17 cellular contexts compared by ENCODE assay signal in genomic region chr9:36820392-36820861, GRCh38.
DNase-seq lines count a peak whose midpoint lies in the region; ATAC-seq and TF ChIP-seq lines count a peak whose summit lies in the region.
"Had no signal": no experiment of that assay in that cellular context is flagged by ENCODE, and none has a peak within 500 bp of the region (broad histone marks: within the 10 kb centered on the region; RNA-seq: fewer than 3 reads in every experiment).

No MANE protein-coding gene starts in this region.

- no peaks in the 10 kb centered on the region for H3K4me1 ChIP-seq in RWPE2 (ENCODE audit: insufficient read depth, poor library complexity, severe bottlenecking)
- H3K4me1 ChIP-seq in upper lobe of right lung = no peaks in the 10 kb centered on the region
- H3K4me1 ChIP-seq: Peyer's patch had no signal

- no peaks in the 10 kb centered on the region for H3K9me3 ChIP-seq in RWPE2 (ENCODE audit: severe bottlenecking)
- H3K9me3 ChIP-seq in upper lobe of right lung = no peaks in the 10 kb centered on the region
- H3K9me3 ChIP-seq: BE2C, Peyer's patch had no signal

- peaks cover 20% of the 10 kb centered on the region for H3K4me1 Mint-ChIP-seq in glutamatergic neuron (ENCODE audit: low read depth, unreplicated experiment)

- no peaks in the 10 kb centered on the region for H3K36me3 Mint-ChIP-seq in glutamatergic neuron (ENCODE audit: unreplicated experiment)
- H3K36me3 Mint-ChIP-seq: CD8-positive, alpha-beta memory T cell had no signal

- H3K27ac ChIP-seq in RWPE2 (ENCODE audit: poor library complexity, severe bottlenecking) (no peak overlapping the region), upper lobe of right lung (no peak overlapping the region)
- H3K27ac ChIP-seq: Peyer's patch had no signal

- peaks cover 16% of the 10 kb centered on the region for H3K27me3 Mint-ChIP-seq in glutamatergic neuron (ENCODE audit: unreplicated experiment)

- intact Hi-C loops in upper lobe of right lung (cut with DNase I) = no loop called here

- no peak overlapping the region for H3K27ac Mint-ChIP-seq in glutamatergic neuron (ENCODE audit: unreplicated experiment)
- H3K27ac Mint-ChIP-seq: CD8-positive, alpha-beta memory T cell had no signal

- H3K36me3 ChIP-seq in RWPE2 (ENCODE audit: low read depth) = no peaks in the 10 kb centered on the region
- H3K36me3 ChIP-seq in upper lobe of right lung = no peaks in the 10 kb centered on the region
- H3K36me3 ChIP-seq: BE2C, Peyer's patch had no signal

- DNase-seq in RWPE2 (ENCODE audit: low spot score) (peak; percentile 56), glutamatergic neuron (no peak), nucleus accumbens (lab: John Stamatoyannopoulos, UW) (peak in 35 of 56 donors; percentile 16 to 86 (median 54)), upper lobe of right lung (peak; percentile 57), Ammon's horn (ENCODE audit: low spot score) (no peak)
- DNase-seq in activated CD4-positive, alpha-beta T cell treated with anti-CD3 and anti-CD28 coated beads for 48 hours = no peak
- DNase-seq: BE2C; CD8-positive, alpha-beta memory T cell; DND-41; GF-D8; IMR-90; Kasumi-1; NCI-H1930; NCI-H510A treated with DMSO at 0.1 percent for 48 hours; SHP77 had no signal

- no peak overlapping the region for H3K4me3 ChIP-seq in RWPE2 (ENCODE audit: severe bottlenecking)
- H3K4me3 ChIP-seq in upper lobe of right lung = no peak overlapping the region
- H3K4me3 ChIP-seq: Peyer's patch had no signal

- TF ChIP-seq CTCF in RWPE2 (IDR thresholded peaks at IDR 0.05; ENCODE audit: poor library complexity, severe bottlenecking) = no peak
- TF ChIP-seq CTCF in glutamatergic neuron (IDR thresholded peaks at IDR 0.05; ENCODE audit: partially characterized antibody, unreplicated experiment) = no peak
- no peak for TF ChIP-seq CTCF in upper lobe of right lung (IDR thresholded peaks at IDR 0.05)

- H3K9me3 Mint-ChIP-seq in glutamatergic neuron (ENCODE audit: unreplicated experiment) = peaks cover 4% of the 10 kb centered on the region
- H3K9me3 Mint-ChIP-seq: CD8-positive, alpha-beta memory T cell had no signal

- ATAC-seq in RWPE2 (ENCODE audit: low read depth) (no peak), upper lobe of right lung (no peak), GM19328 (IDR thresholded peaks at IDR 0.05; ENCODE audit: unreplicated experiment) (no peak)

- H3K4me3 Mint-ChIP-seq in glutamatergic neuron (ENCODE audit: unreplicated experiment) = peak overlapping the region; percentile 32
- H3K4me3 Mint-ChIP-seq: CD8-positive, alpha-beta memory T cell had no signal

- no peaks in the 10 kb centered on the region for H3K27me3 ChIP-seq in RWPE2 (ENCODE audit: insufficient read depth, poor library complexity, severe bottlenecking)
- peaks cover 28% of the 10 kb centered on the region for H3K27me3 ChIP-seq in upper lobe of right lung
- H3K27me3 ChIP-seq: BE2C had no signal

Comparison
In these comparisons a context has a peak if more than half of its experiments do, and no peak if none do; other contexts are left out.
1. DNase-seq: peak in RWPE2 (single experiment), nucleus accumbens (35 of 56) and upper lobe of right lung (single experiment); none in glutamatergic neuron (single experiment), activated CD4-positive, alpha-beta T cell treated with anti-CD3 and anti-CD28 coated beads for 48 hours (single experiment) and Ammon's horn (single experiment).